ENCODE assay signal across 11 cellular contexts in genomic region chr18:11751305-11752115, GRCh38.
DNase-seq lines count a peak whose midpoint lies in the region; ATAC-seq and TF ChIP-seq lines count a peak whose summit lies in the region.
"Had no signal": no experiment of that assay in that cellular context is flagged by ENCODE, and none has a peak within 500 bp of the region (broad histone marks: within the 10 kb centered on the region; RNA-seq: fewer than 3 reads in every experiment).

No MANE protein-coding gene starts in this region.

- H3K27me3 Mint-ChIP-seq in neural progenitor cell (ENCODE audit: insufficient read depth, low read depth): peaks cover 32% of the 10 kb centered on the region

- H4K20me1 ChIP-seq in neural progenitor cell (ENCODE audit: low read depth): no peaks in the 10 kb centered on the region

- H3K27ac Mint-ChIP-seq in neural progenitor cell: no peak overlapping the region

- no peak overlapping the region for H3K9ac ChIP-seq in neural progenitor cell

- peaks cover 3% of the 10 kb centered on the region for H3K36me3 Mint-ChIP-seq in neural progenitor cell

- H3K9me3 ChIP-seq in neural progenitor cell (ENCODE audit: low read depth): no peaks in the 10 kb centered on the region
- no peaks in the 10 kb centered on the region for H3K9me3 ChIP-seq in aorta (ENCODE audit: control insufficient read depth, low read length)

- no peak for DNase-seq in Right ventricle myocardium inferior (ENCODE audit: missing footprints)
- no peak for DNase-seq in cardiac septum (ENCODE audit: low spot score)
- DNase-seq in Right ventricle myocardium superior: no peak
- peak; percentile 62 for DNase-seq in neural progenitor cell (ENCODE audit: low spot score)
- DNase-seq in aorta: no peak
- DNase-seq in COLO829 (ENCODE audit: low spot score): no peak
- no peak for DNase-seq in HCEC 1CT
- no peak for DNase-seq in activated CD4-positive, alpha-beta T cell treated with anti-CD3 and anti-CD28 coated beads for 1 hour
- DNase-seq: C1 segment of cervical spinal cord, Karpas-422, PC-9 had no signal

- peaks cover 29% of the 10 kb centered on the region for H3K4me1 Mint-ChIP-seq in neural progenitor cell

- peaks cover 48% of the 10 kb centered on the region for H3K27me3 ChIP-seq in neural progenitor cell
- no peaks in the 10 kb centered on the region for H3K27me3 ChIP-seq in aorta (ENCODE audit: control insufficient read depth in 1 of 2, insufficient read depth in 2 of 2, low read length in 1 of 2)

- intact Hi-C loops in Right ventricle myocardium inferior (cut with DNase I): loop anchor here (10.0 kb wide), 1 partner anchor 53 kb away; no protein-coding TSS in a partner anchor
- intact Hi-C loops in cardiac septum (cut with DNase I): no loop called here
- intact Hi-C loops in Right ventricle myocardium superior (cut with DNase I): no loop called here
- intact Hi-C loops in aorta (cut with DNase I): no loop called here

- no peak for TF ChIP-seq CTCF in neural progenitor cell (IDR thresholded peaks at IDR 0.05)

- peaks cover 11% of the 10 kb centered on the region for H3K4me1 ChIP-seq in neural progenitor cell
- H3K4me1 ChIP-seq in aorta (ENCODE audit: control insufficient read depth in 1 of 2, insufficient read depth in 2 of 2, low read length in 2 of 2): no peaks in the 10 kb centered on the region

- 5 to 9% methylated on average over 65 to 84 of the region's 84 CpGs for WGBS in aorta, 2 donors

- peak; percentile 34 for ATAC-seq in Right ventricle myocardium inferior
- ATAC-seq in Right ventricle myocardium superior (ENCODE audit: poor library complexity): peak; percentile 39
- peak; percentile 44 for ATAC-seq in aorta (ENCODE audit: low FRiP score)

- H3K27ac ChIP-seq in neural progenitor cell (no peak overlapping the region), aorta (ENCODE audit: low read depth in 1 of 2, low read length in 2 of 2) (no peak overlapping the region)
- H3K27ac ChIP-seq: PC-9 had no signal

- no peaks in the 10 kb centered on the region for H3K79me2 ChIP-seq in neural progenitor cell (ENCODE audit: low read depth)

- no peaks in the 10 kb centered on the region for H3K36me3 ChIP-seq in neural progenitor cell
- H3K36me3 ChIP-seq in aorta (ENCODE audit: control insufficient read depth in 1 of 2, insufficient read depth in 2 of 2, low read length in 1 of 2): no peaks in the 10 kb centered on the region

- peak overlapping the region; percentile 78 for H3K4me3 Mint-ChIP-seq in neural progenitor cell

- peak overlapping the region; percentile 80 for H3K4me2 ChIP-seq in neural progenitor cell
- H3K4me2 ChIP-seq: PC-9 had no signal

- H3K4me3 ChIP-seq in neural progenitor cell: peak overlapping the region; percentile 40
- H3K4me3 ChIP-seq in aorta (ENCODE audit: low read length in 2 of 2): no peak overlapping the region
- H3K4me3 ChIP-seq: PC-9 had no signal

- H2AFZ ChIP-seq in neural progenitor cell (replicated peaks): peak overlapping the region; percentile 75
- H2AFZ ChIP-seq: PC-9 had no signal

- peaks cover 18% of the 10 kb centered on the region for H3F3A ChIP-seq in neural progenitor cell (ENCODE audit: low read depth)

- peaks cover 19% of the 10 kb centered on the region for H3K9me3 Mint-ChIP-seq in neural progenitor cell
